In genomic region chr2:85996591-85996990, GRCh38 we compare ENCODE assay signal across 9 cellular contexts.
A peak's percentile ranks its signal among the peaks of the same experiment; 100 is the strongest.
DNase-seq lines count a peak whose midpoint lies in the region; ATAC-seq, FAIRE-seq and TF ChIP-seq lines count a peak whose summit lies in the region.
"Had no signal": no experiment of that assay in that cellular context is flagged by ENCODE, and none has a peak within 500 bp of the region (broad histone marks: within the 10 kb centered on the region; RNA-seq: fewer than 3 reads in every experiment).

No MANE protein-coding gene starts in this region.

- H3K4me3 Mint-ChIP-seq in stimulated activated effector memory CD8-positive, alpha-beta T cell treated with anti-CD3 and anti-CD28 coated beads, Interleukin-12 subunit alpha, Interleukin-12 subunit beta, amount 100 ng/mL, for 72 hours, result no peak overlapping the region
- H3K4me3 Mint-ChIP-seq: activated T-helper 17 cell treated with anti-CD3 and anti-CD28 coated beads, Interleukin-2, amount 50 U/mL, for 72 hours had no signal

- peak; percentile 44 to 52 for ATAC-seq in right cardiac atrium
- no peak for ATAC-seq in stimulated activated effector memory CD8-positive, alpha-beta T cell treated with anti-CD3 and anti-CD28 coated beads, Interleukin-12 subunit alpha, Interleukin-12 subunit beta, amount 100 ng/mL, for 72 hours
- ATAC-seq: activated T-helper 17 cell treated with anti-CD3 and anti-CD28 coated beads, Interleukin-2, amount 50 U/mL, for 72 hours had no signal

- H3K27ac Mint-ChIP-seq in stimulated activated effector memory CD8-positive, alpha-beta T cell treated with anti-CD3 and anti-CD28 coated beads, Interleukin-12 subunit alpha, Interleukin-12 subunit beta, amount 100 ng/mL, for 72 hours, result peak overlapping the region; percentile 67
- H3K27ac Mint-ChIP-seq: activated T-helper 17 cell treated with anti-CD3 and anti-CD28 coated beads, Interleukin-2, amount 50 U/mL, for 72 hours had no signal

- H3K9me3 Mint-ChIP-seq in stimulated activated effector memory CD8-positive, alpha-beta T cell treated with anti-CD3 and anti-CD28 coated beads, Interleukin-12 subunit alpha, Interleukin-12 subunit beta, amount 100 ng/mL, for 72 hours, result peaks cover 3% of the 10 kb centered on the region
- H3K9me3 Mint-ChIP-seq: activated T-helper 17 cell treated with anti-CD3 and anti-CD28 coated beads, Interleukin-2, amount 50 U/mL, for 72 hours had no signal

- peaks cover 69% of the 10 kb centered on the region for H3K4me1 Mint-ChIP-seq in stimulated activated effector memory CD8-positive, alpha-beta T cell treated with anti-CD3 and anti-CD28 coated beads, Interleukin-12 subunit alpha, Interleukin-12 subunit beta, amount 100 ng/mL, for 72 hours

- DNase-seq in M059J (ENCODE audit: low read depth) (peak; percentile 15), adrenal gland (peak in 2 of 7 donors; percentile 24 to 51), right cardiac atrium (peak; percentile 63 to 82 (median 70)), MG63 (no peak), HTR-8/SVneo (ENCODE audit: insufficient read length, low spot score) (no peak), amniotic stem cell (lab: John Stamatoyannopoulos, UW) (no peak), mucosa of gallbladder (ENCODE audit: low spot score) (no peak)
- DNase-seq in stimulated activated effector memory CD8-positive, alpha-beta T cell treated with anti-CD3 and anti-CD28 coated beads, Interleukin-12 subunit alpha, Interleukin-12 subunit beta, amount 100 ng/mL, for 72 hours (ENCODE audit: low spot score in 2 of 2), result no peak

- H3K4me1 ChIP-seq in adrenal gland (replicated peaks in 1 of 2), result peaks cover 43 to 58% of the 10 kb centered on the region in 2 donors
- H3K4me1 ChIP-seq in right cardiac atrium (ENCODE audit: control insufficient read depth, insufficient read depth, low read length), result peaks cover 36% of the 10 kb centered on the region

- TF ChIP-seq POLR2A in adrenal gland (IDR thresholded peaks at IDR 0.05), result no peak

- peaks cover 6% of the 10 kb centered on the region for H3K36me3 Mint-ChIP-seq in stimulated activated effector memory CD8-positive, alpha-beta T cell treated with anti-CD3 and anti-CD28 coated beads, Interleukin-12 subunit alpha, Interleukin-12 subunit beta, amount 100 ng/mL, for 72 hours

- intact Hi-C loops in adrenal gland (cut with DNase I), result no loop called here
- intact Hi-C loops in right cardiac atrium (cut with DNase I), result no loop called here

- WGBS in adrenal gland, 4 donors, result 40 to 81% (median 68%) methylated on average over 1 to 2 of the region's 2 CpGs
- WGBS in right cardiac atrium, result 27% methylated on average over 2 of the region's 2 CpGs

- H3K36me3 ChIP-seq in adrenal gland (replicated peaks in 1 of 2) (no peaks in the 10 kb centered on the region), MG63 (no peaks in the 10 kb centered on the region)

- no peak for FAIRE-seq in HTR-8/SVneo (lab: Jason Lieb, UNC)

- no peak overlapping the region for H3K4me3 ChIP-seq in adrenal gland
- no peak overlapping the region for H3K4me3 ChIP-seq in right cardiac atrium (ENCODE audit: low read length)
- H3K4me3 ChIP-seq in MG63, result no peak overlapping the region

- H3K27me3 ChIP-seq in adrenal gland (no peaks in the 10 kb centered on the region), right cardiac atrium (ENCODE audit: control insufficient read depth, insufficient read depth) (no peaks in the 10 kb centered on the region), MG63 (no peaks in the 10 kb centered on the region)

- TF ChIP-seq CTCF in adrenal gland (IDR thresholded peaks at IDR 0.05), result no peak

- H3K27ac ChIP-seq in adrenal gland (peak overlapping the region in 4 of 5 donors; percentile 46 to 90 (median 76)), right cardiac atrium (ENCODE audit: low read length) (peak overlapping the region; percentile 60)

- no peaks in the 10 kb centered on the region for H3K9me3 ChIP-seq in adrenal gland (replicated peaks in 1 of 3)
- H3K9me3 ChIP-seq in right cardiac atrium (ENCODE audit: control insufficient read depth, low read length), result no peaks in the 10 kb centered on the region
- H3K9me3 ChIP-seq in MG63, result no peaks in the 10 kb centered on the region

Comparison
In these comparisons a context has a peak if more than half of its experiments do, and no peak if none do; other contexts are left out.
1. DNase-seq: peak in M059J (single experiment) and right cardiac atrium (3 of 3); none in stimulated activated effector memory CD8-positive, alpha-beta T cell treated with anti-CD3 and anti-CD28 coated beads, Interleukin-12 subunit alpha, Interleukin-12 subunit beta, amount 100 ng/mL, for 72 hours (0 of 2), MG63 (single experiment), HTR-8/SVneo (single experiment), amniotic stem cell (single experiment) and mucosa of gallbladder (single experiment).